ENCODE assay signal across 1 cellular context in the genomic region with DNA sequence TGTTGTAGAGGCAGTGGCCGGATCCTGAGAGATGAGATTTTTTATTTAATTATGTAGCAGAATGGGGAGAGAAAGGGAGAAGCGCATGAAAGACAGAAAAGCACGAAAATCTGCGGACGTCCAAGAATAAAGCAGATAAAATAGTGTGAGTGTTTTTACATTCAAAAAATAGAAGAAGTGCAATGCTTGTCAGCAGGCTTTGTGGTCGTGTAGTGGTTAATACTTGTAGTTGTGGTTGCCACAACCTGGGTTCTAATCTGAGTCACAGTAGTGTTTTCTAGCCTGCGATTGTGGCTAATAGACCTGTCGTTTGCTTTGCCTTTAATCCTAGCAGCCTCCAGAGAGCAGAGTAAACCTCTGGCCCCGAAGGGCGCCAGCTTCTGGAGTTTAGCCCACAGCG. TPM values are rescaled to one million over a fixed set of nuclear protein-coding genes. Genes with fewer than 3 reads are reported as not detected.
"Had no signal": no experiment of that assay in that cellular context is flagged by ENCODE, and none has a peak within 500 bp of the region (broad histone marks: within the 10 kb centered on the region; RNA-seq: fewer than 3 reads in every experiment).

No MANE protein-coding gene starts in this region.

RNA-seq across cellular contexts. Expression of gene RNU1-2, which starts 32.8 kb away (rescaled TPM):
- total RNA-seq: right atrium auricular region had no signal
